Comparison of ENCODE assay signal across 1 cellular context in genomic region chr20:53734006-53734688, GRCh38.
TF ChIP-seq lines count a peak whose summit lies in the region.

No MANE protein-coding gene starts in this region.

TF ChIP-seq in HepG2, 621 proteins besides CTCF, POLR2A, EP300 and RAD21 (continued from another document and continues in another):
- no peak for TF ChIP-seq THAP8 (CRISPR knock-in tag; IDR thresholded peaks at IDR 0.05; ENCODE audit: borderline replicate concordance)
- no peak for TF ChIP-seq ZNF660 (CRISPR knock-in tag; IDR thresholded peaks at IDR 0.05; ENCODE audit: borderline replicate concordance, low read depth)
- no peak for TF ChIP-seq ZNF44 (CRISPR knock-in tag; IDR thresholded peaks at IDR 0.05)
- no peak for TF ChIP-seq NPAS2 (CRISPR knock-in tag; IDR thresholded peaks at IDR 0.05; ENCODE audit: borderline replicate concordance)
- no peak for TF ChIP-seq HDAC6 (IDR thresholded peaks at IDR 0.05; ENCODE audit: low read depth, low read length)
- no peak for TF ChIP-seq MAX (IDR thresholded peaks at IDR 0.05)
- no peak for TF ChIP-seq ISL2 (CRISPR knock-in tag; IDR thresholded peaks at IDR 0.05)
- TF ChIP-seq ZNF275 (CRISPR knock-in tag; IDR thresholded peaks at IDR 0.05; ENCODE audit: borderline replicate concordance) = no peak
- no peak for TF ChIP-seq E2F2 (CRISPR knock-in tag; IDR thresholded peaks at IDR 0.05; ENCODE audit: borderline replicate concordance)
- no peak for TF ChIP-seq HBP1 (CRISPR knock-in tag; IDR thresholded peaks at IDR 0.05; ENCODE audit: low read depth)
- TF ChIP-seq ZNF251 (CRISPR knock-in tag; IDR thresholded peaks at IDR 0.05) = no peak
- TF ChIP-seq RBAK (CRISPR knock-in tag; IDR thresholded peaks at IDR 0.05) = no peak
- no peak for TF ChIP-seq HNF1B (CRISPR knock-in tag; IDR thresholded peaks at IDR 0.05)
- peak; percentile 54 for TF ChIP-seq STAG1 (CRISPR knock-in tag; IDR thresholded peaks at IDR 0.05)
- TF ChIP-seq TAF1 (CRISPR knock-in tag; IDR thresholded peaks at IDR 0.05) = no peak
- TF ChIP-seq ZNF709 (CRISPR knock-in tag; IDR thresholded peaks at IDR 0.05) = no peak
- no peak for TF ChIP-seq LCORL (IDR thresholded peaks at IDR 0.05)
- no peak for TF ChIP-seq LCORL (CRISPR knock-in tag; IDR thresholded peaks at IDR 0.05)
- TF ChIP-seq ZKSCAN8 (CRISPR knock-in tag; IDR thresholded peaks at IDR 0.05; ENCODE audit: borderline replicate concordance) = no peak
- no peak for TF ChIP-seq KAT7 (CRISPR knock-in tag; IDR thresholded peaks at IDR 0.05; ENCODE audit: borderline replicate concordance)
- no peak for TF ChIP-seq MZF1 (CRISPR knock-in tag; IDR thresholded peaks at IDR 0.05; ENCODE audit: borderline replicate concordance)
- TF ChIP-seq PPARG (CRISPR knock-in tag; conservative IDR thresholded peaks at IDR 0.05) = 0 out of 2 replicates have a peak, but pooled peaks have one; percentile 32
- TF ChIP-seq RNF2 (conservative IDR thresholded peaks at IDR 0.05; ENCODE audit: low read depth) = no peak
- no peak for TF ChIP-seq LBX2 (CRISPR knock-in tag; IDR thresholded peaks at IDR 0.05; ENCODE audit: borderline replicate concordance)
- TF ChIP-seq ZSCAN25 (CRISPR knock-in tag; IDR thresholded peaks at IDR 0.05) = 0 out of 2 replicates have a peak, but pooled peaks have one; percentile 21
- TF ChIP-seq RARG (CRISPR knock-in tag; IDR thresholded peaks at IDR 0.05; ENCODE audit: low read depth) = no peak
- no peak for TF ChIP-seq MXD4 (CRISPR knock-in tag; IDR thresholded peaks at IDR 0.05)
- no peak for TF ChIP-seq GFI1 (CRISPR knock-in tag; IDR thresholded peaks at IDR 0.05; ENCODE audit: borderline replicate concordance)
- TF ChIP-seq NR1H2 (CRISPR knock-in tag; IDR thresholded peaks at IDR 0.05; ENCODE audit: borderline replicate concordance, low read depth) = no peak
- no peak for TF ChIP-seq GABPB1 (CRISPR knock-in tag; IDR thresholded peaks at IDR 0.05)
- TF ChIP-seq ZNF331 (CRISPR knock-in tag; IDR thresholded peaks at IDR 0.05) = 0 out of 2 replicates have a peak, but pooled peaks have one; percentile 24
- no peak for TF ChIP-seq IKZF4 (CRISPR knock-in tag; IDR thresholded peaks at IDR 0.05; ENCODE audit: borderline replicate concordance, low read depth, not compliant biosample characterization)
- no peak for TF ChIP-seq ZNF792 (CRISPR knock-in tag; IDR thresholded peaks at IDR 0.05)
- TF ChIP-seq EED (CRISPR knock-in tag; IDR thresholded peaks at IDR 0.05) = no peak
- TF ChIP-seq MTF2 (CRISPR knock-in tag; IDR thresholded peaks at IDR 0.05; ENCODE audit: borderline replicate concordance) = no peak
- TF ChIP-seq HIVEP1 (CRISPR knock-in tag; IDR thresholded peaks at IDR 0.05) = no peak
- TF ChIP-seq BCLAF1 (IDR thresholded peaks at IDR 0.05) = no peak
- no peak for TF ChIP-seq REPIN1 (CRISPR knock-in tag; IDR thresholded peaks at IDR 0.05; ENCODE audit: borderline replicate concordance, low read depth)
- TF ChIP-seq ZGPAT (CRISPR knock-in tag; IDR thresholded peaks at IDR 0.05) = no peak
- no peak for TF ChIP-seq PREB (CRISPR knock-in tag; IDR thresholded peaks at IDR 0.05)
- TF ChIP-seq CBX5 (CRISPR knock-in tag; IDR thresholded peaks at IDR 0.05; ENCODE audit: borderline replicate concordance) = 0 out of 2 replicates have a peak, but pooled peaks have one; percentile 17
- no peak for TF ChIP-seq HOXD1 (CRISPR knock-in tag; IDR thresholded peaks at IDR 0.05)
- TF ChIP-seq HMG20A (CRISPR knock-in tag; IDR thresholded peaks at IDR 0.05; ENCODE audit: borderline replicate concordance) = no peak
- no peak for TF ChIP-seq HMGA1 (CRISPR knock-in tag; conservative IDR thresholded peaks at IDR 0.05)
- no peak for TF ChIP-seq ZNF720 (CRISPR knock-in tag; IDR thresholded peaks at IDR 0.05)
- no peak; the same call in 1 of the 2 replicates for TF ChIP-seq SALL1 (CRISPR knock-in tag; IDR thresholded peaks at IDR 0.05)
- TF ChIP-seq SNAPC4 (CRISPR knock-in tag; IDR thresholded peaks at IDR 0.05) = no peak
- TF ChIP-seq GPBP1L1 (CRISPR knock-in tag; IDR thresholded peaks at IDR 0.05) = no peak
